In the genomic region with DNA sequence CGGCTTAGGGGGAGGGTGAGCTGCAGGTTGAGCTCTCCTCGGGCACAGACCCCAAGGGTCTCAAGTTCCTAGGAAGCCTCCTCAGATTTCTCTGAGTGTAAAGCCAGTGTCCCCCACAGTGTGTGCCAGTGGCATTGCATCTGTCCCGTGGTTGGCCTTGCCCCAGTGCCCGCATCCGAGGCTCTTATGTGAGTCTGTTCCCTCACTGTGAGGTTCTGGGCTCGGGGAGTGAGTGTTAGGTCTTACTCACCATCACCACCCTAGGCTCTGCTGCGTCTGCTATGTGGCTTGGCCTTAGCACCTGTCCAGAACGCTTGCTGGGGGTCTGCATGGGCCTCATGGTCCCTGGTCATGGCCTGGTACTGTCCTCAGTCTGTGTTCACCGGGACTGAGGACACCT, we compare ENCODE assay signal across 23 cellular contexts.
"Had no signal": no experiment of that assay in that cellular context is flagged by ENCODE, and none has a peak within 500 bp of the region (broad histone marks: within the 10 kb centered on the region; RNA-seq: fewer than 3 reads in every experiment).

No MANE protein-coding gene starts in this region.

- ATAC-seq: activated CD8-positive, alpha-beta memory T cell treated with anti-CD3 and anti-CD28 coated beads, Interleukin-2, amount 10 ng/mL, durations not matched to agents 7 days and 5 days; body of pancreas; K562; PC-3; T-helper 17 cell; WTC11 had no signal

- H3K27me3 ChIP-seq: ascending aorta, body of pancreas had no signal

- H3K4me3 ChIP-seq: ascending aorta, body of pancreas, K562 had no signal

- H3K9me3 ChIP-seq: ascending aorta, body of pancreas had no signal

- H3K36me3 ChIP-seq: ascending aorta had no signal

- DNase-seq: activated CD4-positive, alpha-beta T cell treated with anti-CD3 and anti-CD28 coated beads for 48 hours; activated CD4-positive, alpha-beta T cell treated with anti-CD3 and anti-CD28 coated beads, Interleukin-2, amount 50 U/mL, for 4 hours; activated CD4-positive, CD25-positive, alpha-beta regulatory T cell treated with anti-CD3 and anti-CD28 coated beads, Interleukin-2, amount 50 U/mL, for 72 hours; activated CD8-positive, alpha-beta memory T cell treated with anti-CD3 and anti-CD28 coated beads, Interleukin-2, amount 10 ng/mL, durations not matched to agents 7 days and 5 days; activated effector memory CD4-positive, alpha-beta T cell treated with Interleukin-2 at 50 U/mL for 16 hours; activated naive CD4-positive, alpha-beta T cell; activated T-cell treated with anti-CD3 and anti-CD28 coated beads, Interleukin-2, amount 50 U/mL, for 24 hours; body of pancreas; Karpas-422; MM.1S; NCI-H1105; NCI-H1436; NCI-H187; NCI-H2081; NCI-H446; NCI-H524; PC-3; SHP77 treated with DMSO at 0.1 percent for 48 hours; T-helper 17 cell; T-helper 9 cell had no signal

- H3K27ac ChIP-seq: body of pancreas had no signal
